In genomic region chr16:88453217-88453531, GRCh38 we compare ENCODE assay signal across 1 cellular context.
TF ChIP-seq lines count a peak whose summit lies in the region.

TSS of gene ZFPM1 (plus strand) at chr16:88453280. CDS start at chr16:88453639, 359 bp downstream.

TF ChIP-seq in A549, 52 proteins besides CTCF, POLR2A, EP300 and RAD21 (continued from another document):
- no peak for TF ChIP-seq REST (IDR thresholded peaks at IDR 0.05)
